Comparison of ENCODE assay signal across 8 cellular contexts in genomic region chr1:65065535-65066378, GRCh38.
DNase-seq lines count a peak whose midpoint lies in the region; ATAC-seq and TF ChIP-seq lines count a peak whose summit lies in the region.

No MANE protein-coding gene starts in this region.

- H3K4me1 ChIP-seq in right atrium auricular region, result peaks cover 0 to 47% of the 10 kb centered on the region in 2 donors

- H3K9me3 ChIP-seq in right atrium auricular region, result no peaks in the 10 kb centered on the region

- H3K27ac ChIP-seq in right atrium auricular region, result peak overlapping the region; percentile 98 to 100

- peaks cover 2% of the 10 kb centered on the region for H3K27me3 Mint-ChIP-seq in activated T-helper 2 cell treated with anti-CD3 and anti-CD28 coated beads, Interferon-gamma antibody, Interleukin-2, Interleukin-4, amounts not matched to agents 10 μg/mL and 5 μg/mL and 100 μg/mL, durations not matched to agents 14 hours and 24 hours and 36 hours (ENCODE audit: low read depth)

- ATAC-seq in Right ventricle myocardium superior (ENCODE audit: poor library complexity) (peak; percentile 23), Right ventricle myocardium inferior (no peak), HG03521 (IDR thresholded peaks at IDR 0.05; ENCODE audit: unreplicated experiment) (no peak)

- H3K4me1 Mint-ChIP-seq in activated T-helper 2 cell treated with anti-CD3 and anti-CD28 coated beads, Interferon-gamma antibody, Interleukin-2, Interleukin-4, amounts not matched to agents 10 μg/mL and 5 μg/mL and 100 μg/mL, durations not matched to agents 14 hours and 24 hours and 36 hours (ENCODE audit: low read depth), result peaks cover 31% of the 10 kb centered on the region

- no peak for TF ChIP-seq CTCF in right atrium auricular region (IDR thresholded peaks at IDR 0.05)
- TF ChIP-seq CTCF in GM10266 (IDR thresholded peaks at IDR 0.05; ENCODE audit: control insufficient read depth, insufficient read depth, low read depth, missing control alignments), result no peak

- peak overlapping the region; percentile 87 for H3K4me3 Mint-ChIP-seq in activated T-helper 2 cell treated with anti-CD3 and anti-CD28 coated beads, Interferon-gamma antibody, Interleukin-2, Interleukin-4, amounts not matched to agents 10 μg/mL and 5 μg/mL and 100 μg/mL, durations not matched to agents 14 hours and 24 hours and 36 hours (ENCODE audit: low read depth)

- H3K9me3 Mint-ChIP-seq in activated T-helper 2 cell treated with anti-CD3 and anti-CD28 coated beads, Interferon-gamma antibody, Interleukin-2, Interleukin-4, amounts not matched to agents 10 μg/mL and 5 μg/mL and 100 μg/mL, durations not matched to agents 14 hours and 24 hours and 36 hours, result no peaks in the 10 kb centered on the region

- peak overlapping the region; percentile 74 to 81 for H3K4me3 ChIP-seq in right atrium auricular region

- H3K27ac Mint-ChIP-seq in activated T-helper 2 cell treated with anti-CD3 and anti-CD28 coated beads, Interferon-gamma antibody, Interleukin-2, Interleukin-4, amounts not matched to agents 10 μg/mL and 5 μg/mL and 100 μg/mL, durations not matched to agents 14 hours and 24 hours and 36 hours, result peak overlapping the region; percentile 43

- DNase-seq in Right ventricle myocardium superior (peak; percentile 65), Right ventricle myocardium inferior (ENCODE audit: missing footprints) (no peak), right atrium auricular region (ENCODE audit: low spot score) (no peak), retina (peak; percentile 67), SIG-M5 treated with dmso at 0.1 percent for 504 hours (lab: John Stamatoyannopoulos, UW; ENCODE audit: unreplicated experiment) (no peak), GM10266 (ENCODE audit: extremely low spot score) (no peak)
- DNase-seq in activated T-helper 2 cell treated with anti-CD3 and anti-CD28 coated beads, Interferon-gamma antibody, Interleukin-2, Interleukin-4, amounts not matched to agents 10 μg/mL and 5 μg/mL and 100 μg/mL, durations not matched to agents 14 hours and 24 hours and 36 hours (ENCODE audit: low spot score), result no peak

- H3K27me3 ChIP-seq in right atrium auricular region, result no peaks in the 10 kb centered on the region

- no peaks in the 10 kb centered on the region for H3K36me3 ChIP-seq in right atrium auricular region

- intact Hi-C loops in Right ventricle myocardium superior (cut with DNase I), result loop anchor here (5.0 to 10.0 kb wide), 2 partner anchors 142 to 359 kb away; partner anchors contain the start of genes LEPR and LEPROT
- intact Hi-C loops in Right ventricle myocardium inferior (cut with DNase I), result loop anchor here (2.0 to 10.0 kb wide), 8 partner anchors 65 to 619 kb away; partner anchors contain the start of genes JAK1, LEPR, LEPROT and RAVER2
- intact Hi-C loops in activated T-helper 2 cell treated with anti-CD3 and anti-CD28 coated beads, Interferon-gamma antibody, Interleukin-2, Interleukin-4, amounts not matched to agents 10 μg/mL and 5 μg/mL and 100 μg/mL, durations not matched to agents 14 hours and 24 hours and 36 hours (cut with micrococcal nuclease), result loop anchor here (2.0 to 10.0 kb wide), 7 partner anchors 63 to 1471 kb away; partner anchors contain the start of genes AK4, PGM1 and RAVER2

- no peaks in the 10 kb centered on the region for H3K36me3 Mint-ChIP-seq in activated T-helper 2 cell treated with anti-CD3 and anti-CD28 coated beads, Interferon-gamma antibody, Interleukin-2, Interleukin-4, amounts not matched to agents 10 μg/mL and 5 μg/mL and 100 μg/mL, durations not matched to agents 14 hours and 24 hours and 36 hours (ENCODE audit: low read depth)

Comparison
In these comparisons a context has a peak if more than half of its experiments do, and no peak if none do; other contexts are left out.
1. DNase-seq: peak in Right ventricle myocardium superior (single experiment) and retina (single experiment); none in Right ventricle myocardium inferior (single experiment), activated T-helper 2 cell treated with anti-CD3 and anti-CD28 coated beads, Interferon-gamma antibody, Interleukin-2, Interleukin-4, amounts not matched to agents 10 μg/mL and 5 μg/mL and 100 μg/mL, durations not matched to agents 14 hours and 24 hours and 36 hours (single experiment), right atrium auricular region (single experiment), SIG-M5 treated with dmso at 0.1 percent for 504 hours (single experiment) and GM10266 (single experiment).